1 cellular context compared by ENCODE assay signal in genomic region chr3:153130312-153130977, GRCh38.
A peak's percentile ranks its signal among the peaks of the same experiment; 100 is the strongest.
TF ChIP-seq lines count a peak whose summit lies in the region.

No MANE protein-coding gene starts in this region.

TF ChIP-seq in HEK293, 187 proteins besides CTCF, POLR2A, EP300 and RAD21 (continued from another document):
- no peak for TF ChIP-seq PRDM10 (tag by site-specific recombination; IDR thresholded peaks at IDR 0.05)
- TF ChIP-seq ZNF23 (tag by site-specific recombination; IDR thresholded peaks at IDR 0.05; ENCODE audit: borderline replicate concordance): no peak
- TF ChIP-seq ZEB2 (tag by site-specific recombination; IDR thresholded peaks at IDR 0.05): peak; percentile 82; the same call in 1 of the 2 replicates
- peak; percentile 54; the same call in 1 of the 2 replicates for TF ChIP-seq OSR2 (tag by site-specific recombination; IDR thresholded peaks at IDR 0.05)
- TF ChIP-seq KLF10 (tag by site-specific recombination; IDR thresholded peaks at IDR 0.05): peak; percentile 38; the same call in 1 of the 2 replicates
- peak; percentile 87 for TF ChIP-seq PRDM6 (tag by site-specific recombination; IDR thresholded peaks at IDR 0.05)
- TF ChIP-seq ZBTB11 (tag by site-specific recombination; conservative IDR thresholded peaks at IDR 0.05; ENCODE audit: low read depth): no peak
- peak; percentile 60; the same call in 1 of the 2 replicates for TF ChIP-seq PRDM4 (tag by site-specific recombination; IDR thresholded peaks at IDR 0.05)
- TF ChIP-seq HIC1 (tag by site-specific recombination; IDR thresholded peaks at IDR 0.05): peak; percentile 57; the same call in 1 of the 2 replicates
- TF ChIP-seq ZNF76 (tag by site-specific recombination; IDR thresholded peaks at IDR 0.05; ENCODE audit: borderline replicate concordance, low read depth): no peak
